ENCODE assay signal across 14 cellular contexts in the genomic region with DNA sequence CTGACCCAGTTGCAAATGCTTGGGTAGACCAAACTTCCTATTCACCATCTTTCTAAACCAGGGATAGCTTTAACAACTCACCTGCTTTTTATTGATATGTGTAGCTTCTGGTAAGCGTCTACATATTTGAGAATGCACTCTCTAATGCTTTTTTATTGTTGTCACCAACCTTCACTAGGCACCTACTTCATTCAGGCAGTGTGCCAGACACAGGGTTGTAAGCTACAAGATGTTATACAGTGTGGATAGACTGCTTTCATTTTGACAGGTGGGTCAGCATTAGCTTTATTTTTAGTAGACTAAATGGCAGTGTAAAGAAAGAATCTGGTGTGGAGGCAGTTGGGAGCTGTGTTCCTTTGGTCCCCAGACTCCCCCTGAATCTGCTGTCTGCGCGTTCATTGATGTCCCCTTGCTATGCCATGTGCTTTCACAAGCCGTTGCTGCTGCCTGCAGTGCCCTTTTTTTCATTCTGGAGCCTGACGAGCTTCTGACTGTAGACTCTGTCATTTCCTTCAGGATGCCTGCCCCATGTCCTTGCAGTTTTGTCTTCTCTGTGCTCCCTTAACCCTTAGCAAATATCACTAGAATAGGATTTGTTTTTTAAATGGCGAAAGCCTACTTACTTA. TPM values are rescaled to one million over a fixed set of nuclear protein-coding genes. Genes with fewer than 3 reads are reported as not detected.
DNase-seq lines count a peak whose midpoint lies in the region; TF ChIP-seq lines count a peak whose summit lies in the region.
"Had no signal": no experiment of that assay in that cellular context is flagged by ENCODE, and none has a peak within 500 bp of the region (broad histone marks: within the 10 kb centered on the region; RNA-seq: fewer than 3 reads in every experiment).

No MANE protein-coding gene starts in this region.

- DNase-seq in NCI-H1694 treated with DMSO at 0.1 percent for 48 hours (lab: John Stamatoyannopoulos, UW): peak; percentile 7
- DNase-seq in NCI-H1694 (lab: John Stamatoyannopoulos, UW): no peak
- DNase-seq in NCI-H2081 treated with DMSO at 0.1 percent for 48 hours (lab: John Stamatoyannopoulos, UW): peak; percentile 62
- DNase-seq in cerebellar cortex (ENCODE audit: low spot score): peak; percentile 26
- DNase-seq in neural crest cell (ENCODE audit: low read depth, low spot score): no peak
- DNase-seq in epidermal melanocyte (ENCODE audit: insufficient read length, low spot score): no peak
- no peak for DNase-seq in erythroblast (lab: John Stamatoyannopoulos, UW)
- DNase-seq in activated naive CD4-positive, alpha-beta T cell treated with anti-CD3 and anti-CD28 coated beads, Interleukin-2, amount 10 ng/mL, durations not matched to agents 7 days and 5 days: no peak
- DNase-seq: aorta; CD8-positive, alpha-beta memory T cell; NCI-H524; stimulated activated CD4-positive, alpha-beta T cell treated with anti-CD3 and anti-CD28 coated beads, Interleukin-4, amount 100 ng/mL, for 1 hour had no signal

- no peaks in the 10 kb centered on the region for H3K9me3 Mint-ChIP-seq in neural crest cell
- no peaks in the 10 kb centered on the region for H3K9me3 Mint-ChIP-seq in activated naive CD4-positive, alpha-beta T cell treated with anti-CD3 and anti-CD28 coated beads, Interleukin-2, amount 10 ng/mL, durations not matched to agents 7 days and 5 days
- H3K9me3 Mint-ChIP-seq: activated T-helper 17 cell treated with anti-CD3 and anti-CD28 coated beads, Interleukin-2, amount 50 U/mL, for 72 hours; CD8-positive, alpha-beta memory T cell; memory B cell had no signal

- peaks cover 33% of the 10 kb centered on the region for H3K4me1 Mint-ChIP-seq in neural crest cell
- no peaks in the 10 kb centered on the region for H3K4me1 Mint-ChIP-seq in activated naive CD4-positive, alpha-beta T cell treated with anti-CD3 and anti-CD28 coated beads, Interleukin-2, amount 10 ng/mL, durations not matched to agents 7 days and 5 days

- no peak overlapping the region for H3K27ac Mint-ChIP-seq in neural crest cell (ENCODE audit: unreplicated experiment)
- no peak overlapping the region for H3K27ac Mint-ChIP-seq in activated naive CD4-positive, alpha-beta T cell treated with anti-CD3 and anti-CD28 coated beads, Interleukin-2, amount 10 ng/mL, durations not matched to agents 7 days and 5 days
- H3K27ac Mint-ChIP-seq: activated T-helper 17 cell treated with anti-CD3 and anti-CD28 coated beads, Interleukin-2, amount 50 U/mL, for 72 hours; memory B cell had no signal

- no peaks in the 10 kb centered on the region for H3K27me3 Mint-ChIP-seq in neural crest cell (ENCODE audit: low read depth)
- H3K27me3 Mint-ChIP-seq in activated naive CD4-positive, alpha-beta T cell treated with anti-CD3 and anti-CD28 coated beads, Interleukin-2, amount 10 ng/mL, durations not matched to agents 7 days and 5 days: no peaks in the 10 kb centered on the region
- H3K27me3 Mint-ChIP-seq: activated T-helper 17 cell treated with anti-CD3 and anti-CD28 coated beads, Interleukin-2, amount 50 U/mL, for 72 hours; memory B cell had no signal

- TF ChIP-seq POLR2A in erythroblast (IDR thresholded peaks at IDR 0.05; ENCODE audit: low read length): no peak

- peaks cover 6% of the 10 kb centered on the region for H3K36me3 Mint-ChIP-seq in neural crest cell (ENCODE audit: low read depth)
- peaks cover 2% of the 10 kb centered on the region for H3K36me3 Mint-ChIP-seq in activated naive CD4-positive, alpha-beta T cell treated with anti-CD3 and anti-CD28 coated beads, Interleukin-2, amount 10 ng/mL, durations not matched to agents 7 days and 5 days

- CTCF ChIA-PET in activated naive CD4-positive, alpha-beta T cell treated with anti-CD3 and anti-CD28 coated beads, Interleukin-2, amount 10 ng/mL, durations not matched to agents 7 days and 5 days (lab: Charles Lee): interaction anchor here (0.7 to 2.1 kb wide), 8 partner anchors 9 to 276 kb away, joined by 3 to 11 read pairs (median 4); a partner anchor contains a TSS

- TF ChIP-seq CTCF in neural crest cell (conservative IDR thresholded peaks at IDR 0.05): no peak

- peak overlapping the region; percentile 9 for H3K4me3 Mint-ChIP-seq in neural crest cell
- H3K4me3 Mint-ChIP-seq in activated naive CD4-positive, alpha-beta T cell treated with anti-CD3 and anti-CD28 coated beads, Interleukin-2, amount 10 ng/mL, durations not matched to agents 7 days and 5 days: no peak overlapping the region
- H3K4me3 Mint-ChIP-seq: activated T-helper 17 cell treated with anti-CD3 and anti-CD28 coated beads, Interleukin-2, amount 50 U/mL, for 72 hours; CD8-positive, alpha-beta memory T cell; memory B cell had no signal

RNA-seq across cellular contexts. Expression of a gene that starts 32.1 kb away (rescaled TPM):
- total RNA-seq in neural crest cell: 27.4 and 27.5 TPM in 2 replicates

Comparison
In these comparisons a context has a peak if more than half of its experiments do, and no peak if none do; other contexts are left out.
1. DNase-seq: peak in NCI-H1694 treated with DMSO at 0.1 percent for 48 hours (single experiment), NCI-H2081 treated with DMSO at 0.1 percent for 48 hours (single experiment) and cerebellar cortex (single experiment); none in NCI-H1694 (single experiment), neural crest cell (single experiment), epidermal melanocyte (single experiment), erythroblast (0 of 2) and activated naive CD4-positive, alpha-beta T cell treated with anti-CD3 and anti-CD28 coated beads, Interleukin-2, amount 10 ng/mL, durations not matched to agents 7 days and 5 days (single experiment).